In the genomic region with DNA sequence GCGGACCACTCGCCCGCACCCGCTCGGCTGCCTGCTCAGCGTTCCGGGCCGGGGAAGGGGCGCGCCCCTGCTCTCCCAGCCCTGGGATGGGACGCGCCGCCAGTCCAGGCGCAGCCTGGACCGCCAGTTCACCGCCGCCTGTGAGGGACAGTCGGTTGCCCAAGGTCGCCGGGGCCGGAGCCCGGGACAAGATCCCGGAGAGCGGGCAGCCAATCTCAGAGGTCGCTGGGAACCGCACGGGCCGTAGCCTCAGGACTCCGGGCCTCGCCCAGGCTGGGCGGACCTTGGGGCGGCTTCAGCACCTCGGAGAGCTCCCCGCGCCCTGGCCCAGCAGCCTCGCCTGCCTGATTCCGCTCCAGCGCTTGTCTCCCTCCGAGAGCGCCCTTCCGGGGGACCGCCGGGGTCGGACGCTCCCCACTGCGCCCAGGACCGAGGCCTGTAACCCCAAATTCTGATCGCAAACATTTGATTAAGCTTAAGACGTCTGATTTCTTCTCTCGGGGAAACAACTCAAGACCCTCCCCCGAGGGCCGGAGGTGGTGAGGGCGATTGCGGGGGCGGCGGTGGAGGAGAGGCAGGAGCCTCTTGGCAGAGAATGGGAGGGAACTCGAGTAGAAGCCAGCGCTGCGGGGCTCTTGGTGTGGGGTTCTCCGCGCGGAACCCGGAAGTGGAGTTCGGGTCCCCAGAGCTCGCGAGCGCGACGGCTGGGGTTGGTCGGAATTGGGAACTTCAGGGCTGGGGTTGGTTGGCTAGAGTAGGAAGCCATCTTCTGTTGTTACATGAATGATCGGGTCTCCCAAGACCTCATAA, we compare ENCODE assay signal across 1 cellular context.
TF ChIP-seq lines count a peak whose summit lies in the region.

No MANE protein-coding gene starts in this region.

TF ChIP-seq in K562, 482 proteins besides CTCF, POLR2A, EP300 and RAD21 (continued from another document and continues in another):
- 0 out of 2 replicates have a peak, but pooled peaks have one; percentile 39 for TF ChIP-seq ZNF668 (CRISPR knock-in tag; IDR thresholded peaks at IDR 0.05)
- peak; percentile 87 for TF ChIP-seq NKRF (IDR thresholded peaks at IDR 0.05; ENCODE audit: borderline replicate concordance)
- TF ChIP-seq ZNF584 (CRISPR knock-in tag; IDR thresholded peaks at IDR 0.05; ENCODE audit: low read depth) = no peak
- peak; percentile 56 for TF ChIP-seq ZNF12 (CRISPR knock-in tag; IDR thresholded peaks at IDR 0.05)
- TF ChIP-seq MAZ (CRISPR knock-in tag; conservative IDR thresholded peaks at IDR 0.05 in 1 of 2, IDR thresholded peaks at IDR 0.05 in 1 of 2) = peak; percentile 57 to 96
- TF ChIP-seq, protein P1, sequence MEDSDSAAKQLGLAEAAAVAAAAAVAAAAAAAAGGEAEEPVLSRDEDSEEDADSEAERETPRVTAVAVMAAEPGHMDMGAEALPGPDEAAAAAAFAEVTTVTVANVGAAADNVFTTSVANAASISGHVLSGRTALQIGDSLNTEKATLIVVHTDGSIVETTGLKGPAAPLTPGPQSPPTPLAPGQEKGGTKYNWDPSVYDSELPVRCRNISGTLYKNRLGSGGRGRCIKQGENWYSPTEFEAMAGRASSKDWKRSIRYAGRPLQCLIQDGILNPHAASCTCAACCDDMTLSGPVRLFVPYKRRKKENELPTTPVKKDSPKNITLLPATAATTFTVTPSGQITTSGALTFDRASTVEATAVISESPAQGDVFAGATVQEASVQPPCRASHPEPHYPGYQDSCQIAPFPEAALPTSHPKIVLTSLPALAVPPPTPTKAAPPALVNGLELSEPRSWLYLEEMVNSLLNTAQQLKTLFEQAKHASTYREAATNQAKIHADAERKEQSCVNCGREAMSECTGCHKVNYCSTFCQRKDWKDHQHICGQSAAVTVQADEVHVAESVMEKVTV (CRISPR knock-in tag; IDR thresholded peaks at IDR 0.05) = no peak
- TF ChIP-seq, protein P2, sequence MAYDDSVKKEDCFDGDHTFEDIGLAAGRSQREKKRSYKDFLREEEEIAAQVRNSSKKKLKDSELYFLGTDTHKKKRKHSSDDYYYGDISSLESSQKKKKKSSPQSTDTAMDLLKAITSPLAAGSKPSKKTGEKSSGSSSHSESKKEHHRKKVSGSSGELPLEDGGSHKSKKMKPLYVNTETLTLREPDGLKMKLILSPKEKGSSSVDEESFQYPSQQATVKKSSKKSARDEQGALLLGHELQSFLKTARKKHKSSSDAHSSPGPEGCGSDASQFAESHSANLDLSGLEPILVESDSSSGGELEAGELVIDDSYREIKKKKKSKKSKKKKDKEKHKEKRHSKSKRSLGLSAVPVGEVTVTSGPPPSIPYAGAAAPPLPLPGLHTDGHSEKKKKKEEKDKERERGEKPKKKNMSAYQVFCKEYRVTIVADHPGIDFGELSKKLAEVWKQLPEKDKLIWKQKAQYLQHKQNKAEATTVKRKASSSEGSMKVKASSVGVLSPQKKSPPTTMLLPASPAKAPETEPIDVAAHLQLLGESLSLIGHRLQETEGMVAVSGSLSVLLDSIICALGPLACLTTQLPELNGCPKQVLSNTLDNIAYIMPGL (CRISPR knock-in tag; IDR thresholded peaks at IDR 0.05) = 0 out of 2 replicates have a peak, but pooled peaks have one; percentile 71
- no peak for TF ChIP-seq ZNF436 (CRISPR knock-in tag; IDR thresholded peaks at IDR 0.05)
- TF ChIP-seq, protein P3, sequence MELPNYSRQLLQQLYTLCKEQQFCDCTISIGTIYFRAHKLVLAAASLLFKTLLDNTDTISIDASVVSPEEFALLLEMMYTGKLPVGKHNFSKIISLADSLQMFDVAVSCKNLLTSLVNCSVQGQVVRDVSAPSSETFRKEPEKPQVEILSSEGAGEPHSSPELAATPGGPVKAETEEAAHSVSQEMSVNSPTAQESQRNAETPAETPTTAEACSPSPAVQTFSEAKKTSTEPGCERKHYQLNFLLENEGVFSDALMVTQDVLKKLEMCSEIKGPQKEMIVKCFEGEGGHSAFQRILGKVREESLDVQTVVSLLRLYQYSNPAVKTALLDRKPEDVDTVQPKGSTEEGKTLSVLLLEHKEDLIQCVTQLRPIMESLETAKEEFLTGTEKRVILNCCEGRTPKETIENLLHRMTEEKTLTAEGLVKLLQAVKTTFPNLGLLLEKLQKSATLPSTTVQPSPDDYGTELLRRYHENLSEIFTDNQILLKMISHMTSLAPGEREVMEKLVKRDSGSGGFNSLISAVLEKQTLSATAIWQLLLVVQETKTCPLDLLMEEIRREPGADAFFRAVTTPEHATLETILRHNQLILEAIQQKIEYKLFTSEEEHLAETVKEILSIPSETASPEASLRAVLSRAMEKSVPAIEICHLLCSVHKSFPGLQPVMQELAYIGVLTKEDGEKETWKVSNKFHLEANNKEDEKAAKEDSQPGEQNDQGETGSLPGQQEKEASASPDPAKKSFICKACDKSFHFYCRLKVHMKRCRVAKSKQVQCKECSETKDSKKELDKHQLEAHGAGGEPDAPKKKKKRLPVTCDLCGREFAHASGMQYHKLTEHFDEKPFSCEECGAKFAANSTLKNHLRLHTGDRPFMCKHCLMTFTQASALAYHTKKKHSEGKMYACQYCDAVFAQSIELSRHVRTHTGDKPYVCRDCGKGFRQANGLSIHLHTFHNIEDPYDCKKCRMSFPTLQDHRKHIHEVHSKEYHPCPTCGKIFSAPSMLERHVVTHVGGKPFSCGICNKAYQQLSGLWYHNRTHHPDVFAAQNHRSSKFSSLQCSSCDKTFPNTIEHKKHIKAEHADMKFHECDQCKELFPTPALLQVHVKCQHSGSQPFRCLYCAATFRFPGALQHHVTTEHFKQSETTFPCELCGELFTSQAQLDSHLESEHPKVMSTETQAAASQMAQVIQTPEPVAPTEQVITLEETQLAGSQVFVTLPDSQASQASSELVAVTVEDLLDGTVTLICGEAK (IDR thresholded peaks at IDR 0.05) = peak; percentile 69
- TF ChIP-seq, protein P3 (CRISPR knock-in tag; IDR thresholded peaks at IDR 0.05) = peak; percentile 70
- TF ChIP-seq MXI1 (IDR thresholded peaks at IDR 0.05; ENCODE audit: low read depth, low read length) = peak; percentile 89
- no peak for TF ChIP-seq ATF2 (CRISPR knock-in tag; IDR thresholded peaks at IDR 0.05)
- TF ChIP-seq ZNF263 (CRISPR knock-in tag; IDR thresholded peaks at IDR 0.05; ENCODE audit: borderline replicate concordance) = peak; percentile 83
- TF ChIP-seq KDM4B (IDR thresholded peaks at IDR 0.05; ENCODE audit: borderline replicate concordance in 2 of 2, low read depth in 1 of 2) = 0 out of 4 replicates have a peak, but pooled peaks of 1 of the 2 experiments have one; percentile 79
- TF ChIP-seq, protein P4, sequence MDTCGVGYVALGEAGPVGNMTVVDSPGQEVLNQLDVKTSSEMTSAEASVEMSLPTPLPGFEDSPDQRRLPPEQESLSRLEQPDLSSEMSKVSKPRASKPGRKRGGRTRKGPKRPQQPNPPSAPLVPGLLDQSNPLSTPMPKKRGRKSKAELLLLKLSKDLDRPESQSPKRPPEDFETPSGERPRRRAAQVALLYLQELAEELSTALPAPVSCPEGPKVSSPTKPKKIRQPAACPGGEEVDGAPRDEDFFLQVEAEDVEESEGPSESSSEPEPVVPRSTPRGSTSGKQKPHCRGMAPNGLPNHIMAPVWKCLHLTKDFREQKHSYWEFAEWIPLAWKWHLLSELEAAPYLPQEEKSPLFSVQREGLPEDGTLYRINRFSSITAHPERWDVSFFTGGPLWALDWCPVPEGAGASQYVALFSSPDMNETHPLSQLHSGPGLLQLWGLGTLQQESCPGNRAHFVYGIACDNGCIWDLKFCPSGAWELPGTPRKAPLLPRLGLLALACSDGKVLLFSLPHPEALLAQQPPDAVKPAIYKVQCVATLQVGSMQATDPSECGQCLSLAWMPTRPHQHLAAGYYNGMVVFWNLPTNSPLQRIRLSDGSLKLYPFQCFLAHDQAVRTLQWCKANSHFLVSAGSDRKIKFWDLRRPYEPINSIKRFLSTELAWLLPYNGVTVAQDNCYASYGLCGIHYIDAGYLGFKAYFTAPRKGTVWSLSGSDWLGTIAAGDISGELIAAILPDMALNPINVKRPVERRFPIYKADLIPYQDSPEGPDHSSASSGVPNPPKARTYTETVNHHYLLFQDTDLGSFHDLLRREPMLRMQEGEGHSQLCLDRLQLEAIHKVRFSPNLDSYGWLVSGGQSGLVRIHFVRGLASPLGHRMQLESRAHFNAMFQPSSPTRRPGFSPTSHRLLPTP (IDR thresholded peaks at IDR 0.05; ENCODE audit: borderline replicate concordance, extremely low read depth, insufficient read length) = no peak
- TF ChIP-seq TAF7 (tag; IDR thresholded peaks at IDR 0.05) = no peak
- peak; percentile 94 for TF ChIP-seq ZNF232 (CRISPR knock-in tag; IDR thresholded peaks at IDR 0.05)
- TF ChIP-seq, protein P5, sequence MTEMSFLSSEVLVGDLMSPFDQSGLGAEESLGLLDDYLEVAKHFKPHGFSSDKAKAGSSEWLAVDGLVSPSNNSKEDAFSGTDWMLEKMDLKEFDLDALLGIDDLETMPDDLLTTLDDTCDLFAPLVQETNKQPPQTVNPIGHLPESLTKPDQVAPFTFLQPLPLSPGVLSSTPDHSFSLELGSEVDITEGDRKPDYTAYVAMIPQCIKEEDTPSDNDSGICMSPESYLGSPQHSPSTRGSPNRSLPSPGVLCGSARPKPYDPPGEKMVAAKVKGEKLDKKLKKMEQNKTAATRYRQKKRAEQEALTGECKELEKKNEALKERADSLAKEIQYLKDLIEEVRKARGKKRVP (CRISPR knock-in tag; IDR thresholded peaks at IDR 0.05) = no peak
- TF ChIP-seq E2F8 (IDR thresholded peaks at IDR 0.05; ENCODE audit: low read depth, partially characterized antibody) = no peak
